Comparison of ENCODE assay signal across 2 cellular contexts in the genomic region with DNA sequence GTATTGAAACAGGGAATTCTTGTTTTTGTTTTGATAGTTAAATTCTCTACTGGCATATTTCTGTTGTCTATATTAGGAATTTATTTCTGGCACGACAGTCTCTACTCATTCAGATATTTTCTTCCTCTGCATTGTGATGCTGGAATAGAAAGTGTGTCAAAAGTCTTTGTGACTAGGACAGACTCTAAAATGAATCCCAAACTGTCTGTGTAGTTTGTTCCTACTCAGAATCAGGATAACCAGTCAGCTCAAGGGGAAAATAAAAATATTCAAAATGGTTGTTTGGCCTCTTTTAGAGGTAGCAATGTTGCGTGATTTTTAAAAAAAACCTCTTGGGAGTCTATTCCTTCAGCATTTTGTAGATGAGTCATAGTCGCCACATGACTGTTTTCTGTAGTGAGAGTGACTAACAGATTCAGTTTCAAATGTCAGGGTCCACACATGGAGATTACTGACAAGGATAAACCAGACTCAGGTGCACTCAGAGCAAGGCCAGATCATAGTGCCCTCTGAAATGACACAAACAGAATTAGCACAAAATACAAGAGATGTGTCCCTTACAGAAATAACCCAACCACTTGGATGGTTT.
TF ChIP-seq lines count a peak whose summit lies in the region.

No MANE protein-coding gene starts in this region.

TF ChIP-seq in GM23338, 12 proteins besides CTCF, POLR2A, EP300 and RAD21 (continued from another document):
- TF ChIP-seq, protein P1, sequence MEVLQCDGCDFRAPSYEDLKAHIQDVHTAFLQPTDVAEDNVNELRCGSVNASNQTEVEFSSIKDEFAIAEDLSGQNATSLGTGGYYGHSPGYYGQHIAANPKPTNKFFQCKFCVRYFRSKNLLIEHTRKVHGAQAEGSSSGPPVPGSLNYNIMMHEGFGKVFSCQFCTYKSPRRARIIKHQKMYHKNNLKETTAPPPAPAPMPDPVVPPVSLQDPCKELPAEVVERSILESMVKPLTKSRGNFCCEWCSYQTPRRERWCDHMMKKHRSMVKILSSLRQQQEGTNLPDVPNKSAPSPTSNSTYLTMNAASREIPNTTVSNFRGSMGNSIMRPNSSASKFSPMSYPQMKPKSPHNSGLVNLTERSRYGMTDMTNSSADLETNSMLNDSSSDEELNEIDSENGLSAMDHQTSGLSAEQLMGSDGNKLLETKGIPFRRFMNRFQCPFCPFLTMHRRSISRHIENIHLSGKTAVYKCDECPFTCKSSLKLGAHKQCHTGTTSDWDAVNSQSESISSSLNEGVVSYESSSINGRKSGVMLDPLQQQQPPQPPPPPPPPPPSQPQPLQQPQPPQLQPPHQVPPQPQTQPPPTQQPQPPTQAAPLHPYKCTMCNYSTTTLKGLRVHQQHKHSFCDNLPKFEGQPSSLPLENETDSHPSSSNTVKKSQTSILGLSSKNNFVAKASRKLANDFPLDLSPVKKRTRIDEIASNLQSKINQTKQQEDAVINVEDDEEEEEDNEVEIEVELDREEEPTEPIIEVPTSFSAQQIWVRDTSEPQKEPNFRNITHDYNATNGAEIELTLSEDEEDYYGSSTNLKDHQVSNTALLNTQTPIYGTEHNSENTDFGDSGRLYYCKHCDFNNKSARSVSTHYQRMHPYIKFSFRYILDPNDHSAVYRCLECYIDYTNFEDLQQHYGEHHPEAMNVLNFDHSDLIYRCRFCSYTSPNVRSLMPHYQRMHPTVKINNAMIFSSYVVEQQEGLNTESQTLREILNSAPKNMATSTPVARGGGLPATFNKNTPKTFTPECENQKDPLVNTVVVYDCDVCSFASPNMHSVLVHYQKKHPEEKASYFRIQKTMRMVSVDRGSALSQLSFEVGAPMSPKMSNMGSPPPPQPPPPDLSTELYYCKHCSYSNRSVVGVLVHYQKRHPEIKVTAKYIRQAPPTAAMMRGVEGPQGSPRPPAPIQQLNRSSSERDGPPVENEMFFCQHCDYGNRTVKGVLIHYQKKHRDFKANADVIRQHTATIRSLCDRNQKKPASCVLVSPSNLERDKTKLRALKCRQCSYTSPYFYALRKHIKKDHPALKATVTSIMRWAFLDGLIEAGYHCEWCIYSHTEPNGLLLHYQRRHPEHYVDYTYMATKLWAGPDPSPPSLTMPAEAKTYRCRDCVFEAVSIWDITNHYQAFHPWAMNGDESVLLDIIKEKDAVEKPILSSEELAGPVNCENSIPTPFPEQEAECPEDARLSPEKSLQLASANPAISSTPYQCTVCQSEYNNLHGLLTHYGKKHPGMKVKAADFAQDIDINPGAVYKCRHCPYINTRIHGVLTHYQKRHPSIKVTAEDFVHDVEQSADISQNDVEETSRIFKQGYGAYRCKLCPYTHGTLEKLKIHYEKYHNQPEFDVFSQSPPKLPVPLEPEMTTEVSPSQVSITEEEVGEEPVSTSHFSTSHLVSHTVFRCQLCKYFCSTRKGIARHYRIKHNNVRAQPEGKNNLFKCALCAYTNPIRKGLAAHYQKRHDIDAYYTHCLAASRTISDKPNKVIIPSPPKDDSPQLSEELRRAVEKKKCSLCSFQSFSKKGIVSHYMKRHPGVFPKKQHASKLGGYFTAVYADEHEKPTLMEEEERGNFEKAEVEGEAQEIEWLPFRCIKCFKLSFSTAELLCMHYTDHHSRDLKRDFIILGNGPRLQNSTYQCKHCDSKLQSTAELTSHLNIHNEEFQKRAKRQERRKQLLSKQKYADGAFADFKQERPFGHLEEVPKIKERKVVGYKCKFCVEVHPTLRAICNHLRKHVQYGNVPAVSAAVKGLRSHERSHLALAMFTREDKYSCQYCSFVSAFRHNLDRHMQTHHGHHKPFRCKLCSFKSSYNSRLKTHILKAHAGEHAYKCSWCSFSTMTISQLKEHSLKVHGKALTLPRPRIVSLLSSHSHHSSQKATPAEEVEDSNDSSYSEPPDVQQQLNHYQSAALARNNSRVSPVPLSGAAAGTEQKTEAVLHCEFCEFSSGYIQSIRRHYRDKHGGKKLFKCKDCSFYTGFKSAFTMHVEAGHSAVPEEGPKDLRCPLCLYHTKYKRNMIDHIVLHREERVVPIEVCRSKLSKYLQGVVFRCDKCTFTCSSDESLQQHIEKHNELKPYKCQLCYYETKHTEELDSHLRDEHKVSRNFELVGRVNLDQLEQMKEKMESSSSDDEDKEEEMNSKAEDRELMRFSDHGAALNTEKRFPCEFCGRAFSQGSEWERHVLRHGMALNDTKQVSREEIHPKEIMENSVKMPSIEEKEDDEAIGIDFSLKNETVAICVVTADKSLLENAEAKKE (CRISPR knock-in tag; IDR thresholded peaks at IDR 0.05): no peak
- TF ChIP-seq CREB1 (CRISPR knock-in tag; IDR thresholded peaks at IDR 0.05; ENCODE audit: low read depth): no peak
- no peak for TF ChIP-seq POLR2AphosphoS5 (IDR thresholded peaks at IDR 0.05; ENCODE audit: low read depth)
- no peak for TF ChIP-seq JUNB (IDR thresholded peaks at IDR 0.05; ENCODE audit: unreplicated experiment)

TF ChIP-seq in WTC11, 78 proteins besides CTCF, POLR2A, EP300 and RAD21 (continued from another document):
- TF ChIP-seq ARID4B (CRISPR knock-in tag; IDR thresholded peaks at IDR 0.05; ENCODE audit: borderline replicate concordance) (no peak), ZNF138 (CRISPR knock-in tag; conservative IDR thresholded peaks at IDR 0.05) (no peak), USF2 (CRISPR knock-in tag; IDR thresholded peaks at IDR 0.05) (no peak), PREB (CRISPR knock-in tag; IDR thresholded peaks at IDR 0.05; ENCODE audit: borderline replicate concordance) (no peak), HMGXB4 (CRISPR knock-in tag; IDR thresholded peaks at IDR 0.05) (no peak), STAT6 (CRISPR knock-in tag; conservative IDR thresholded peaks at IDR 0.05; ENCODE audit: low read depth) (no peak), CREB1 (CRISPR knock-in tag; IDR thresholded peaks at IDR 0.05) (no peak), ELF4 (CRISPR knock-in tag; IDR thresholded peaks at IDR 0.05; ENCODE audit: low read depth) (no peak)
- TF ChIP-seq, protein P2, sequence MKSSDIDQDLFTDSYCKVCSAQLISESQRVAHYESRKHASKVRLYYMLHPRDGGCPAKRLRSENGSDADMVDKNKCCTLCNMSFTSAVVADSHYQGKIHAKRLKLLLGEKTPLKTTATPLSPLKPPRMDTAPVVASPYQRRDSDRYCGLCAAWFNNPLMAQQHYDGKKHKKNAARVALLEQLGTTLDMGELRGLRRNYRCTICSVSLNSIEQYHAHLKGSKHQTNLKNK (CRISPR knock-in tag; IDR thresholded peaks at IDR 0.05): no peak
